ENCODE assay signal across 33 cellular contexts in the genomic region with DNA sequence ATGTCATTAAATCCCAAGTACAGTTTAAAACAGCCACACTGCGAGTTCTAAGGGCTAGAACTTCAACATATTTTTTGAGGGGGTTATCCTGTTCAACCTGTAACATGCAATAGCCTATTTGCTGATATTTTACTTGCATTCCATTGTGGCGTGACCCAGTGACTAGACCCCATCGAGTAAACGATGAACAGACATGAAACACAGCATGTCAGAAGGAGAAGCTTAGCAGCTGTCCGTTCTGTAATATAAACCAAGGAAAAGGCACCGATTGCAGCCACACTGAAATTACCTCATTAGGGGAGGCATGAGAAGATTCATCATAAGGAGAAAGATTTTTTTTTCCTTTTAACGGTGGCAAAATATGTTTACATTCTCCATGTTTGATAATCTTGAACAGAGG.
"Had no signal": no experiment of that assay in that cellular context is flagged by ENCODE, and none has a peak within 500 bp of the region (broad histone marks: within the 10 kb centered on the region; RNA-seq: fewer than 3 reads in every experiment).

No MANE protein-coding gene starts in this region.

- H3K27ac ChIP-seq: colonic mucosa, dorsolateral prefrontal cortex, heart right ventricle, left lung, lower lobe of right lung, neutrophil, suprapubic skin, tibial artery, WERI-Rb-1 had no signal

- H3K9me3 Mint-ChIP-seq: activated naive CD4-positive, alpha-beta T cell treated with anti-CD3 and anti-CD28 coated beads, Interleukin-2, amount 10 ng/mL, durations not matched to agents 7 days and 5 days; natural killer cell treated with Interleukin-12 subunit alpha and Interleukin-12 subunit beta and Interleukin-15 and Interleukin-18, amount 100 ng/mL, for 72 hours; T-helper 1 cell treated with Interleukin-12 subunit alpha and Interleukin-12 subunit beta and Interleukin-4 antibody, amounts not matched to agents 30 μg/mL and 1 μg/mL, for 36 hours had no signal

- H3K27ac Mint-ChIP-seq: activated naive CD4-positive, alpha-beta T cell treated with anti-CD3 and anti-CD28 coated beads, Interleukin-2, amount 10 ng/mL, durations not matched to agents 7 days and 5 days; progenitor cell of endocrine pancreas; T-helper 1 cell treated with Interleukin-12 subunit alpha and Interleukin-12 subunit beta and Interleukin-4 antibody, amounts not matched to agents 30 μg/mL and 1 μg/mL, for 36 hours had no signal

- H3K4me3 ChIP-seq: colonic mucosa, heart right ventricle, left lung, lower lobe of right lung, mucosa of descending colon, sigmoid colon, suprapubic skin, tibial artery had no signal

- H3K4me1 ChIP-seq: colonic mucosa, left lung, lower lobe of right lung, suprapubic skin had no signal

- H3K36me3 Mint-ChIP-seq: natural killer cell treated with Interleukin-12 subunit alpha and Interleukin-12 subunit beta and Interleukin-15 and Interleukin-18, amount 100 ng/mL, for 72 hours had no signal

- H3K27me3 ChIP-seq: colonic mucosa, dorsolateral prefrontal cortex, heart right ventricle, left lung, neutrophil, sigmoid colon, suprapubic skin, tibial artery had no signal

- FAIRE-seq: small intestine, TTC549 had no signal

- H3K27me3 Mint-ChIP-seq: activated naive CD4-positive, alpha-beta T cell treated with anti-CD3 and anti-CD28 coated beads, Interleukin-2, amount 10 ng/mL, durations not matched to agents 7 days and 5 days; natural killer cell treated with Interleukin-12 subunit alpha and Interleukin-12 subunit beta and Interleukin-15 and Interleukin-18, amount 100 ng/mL, for 72 hours; progenitor cell of endocrine pancreas had no signal

- ATAC-seq: activated CD4-positive, CD25-positive, alpha-beta regulatory T cell treated with anti-CD3 and anti-CD28 coated beads, Interleukin-2, amount 50 U/mL, for 24 hours; lower lobe of right lung; natural killer cell treated with Interleukin-12 subunit alpha and Interleukin-12 subunit beta and Interleukin-15 and Interleukin-18, amount 100 ng/mL, for 72 hours had no signal

- H3K4me1 Mint-ChIP-seq: activated naive CD4-positive, alpha-beta T cell treated with anti-CD3 and anti-CD28 coated beads, Interleukin-2, amount 10 ng/mL, durations not matched to agents 7 days and 5 days had no signal

- H3K9me3 ChIP-seq: colonic mucosa, heart right ventricle, left lung, lower lobe of right lung, mucosa of descending colon, neutrophil, sigmoid colon, suprapubic skin, tibial artery had no signal

- DNase-seq: activated CD4-positive, alpha-beta T cell treated with anti-CD3 and anti-CD28 coated beads for 48 hours; activated CD4-positive, alpha-beta T cell treated with anti-CD3 and anti-CD28 coated beads, Interleukin-2, amount 50 U/mL, for 48 hours; activated CD8-positive, alpha-beta memory T cell treated with anti-CD3 and anti-CD28 coated beads for 24 hours; activated gamma-delta T cell; activated naive CD4-positive, alpha-beta T cell treated with anti-CD3 and anti-CD28 coated beads, Interleukin-2, amount 10 ng/mL, durations not matched to agents 7 days and 5 days; amygdala; central memory CD4-positive, alpha-beta T cell; dorsolateral prefrontal cortex; effector memory CD4-positive, alpha-beta T cell; erythroblast; foreskin fibroblast; heart right ventricle; kidney glomerular epithelial cell; left lung; lower lobe of right lung; mesendoderm; sigmoid colon; small intestine; stimulated activated CD4-positive, alpha-beta T cell treated with anti-CD3 and anti-CD28 coated beads, Interleukin-1b, Interleukin-23, amount 100 ng/mL, for 48 hours; stimulated activated naive CD4-positive, alpha-beta T cell; SW 1271; T-helper 9 cell; tibial artery; WERI-Rb-1 had no signal

- H3K36me3 ChIP-seq: colonic mucosa, neutrophil had no signal

- H3K4me3 Mint-ChIP-seq: activated naive CD4-positive, alpha-beta T cell treated with anti-CD3 and anti-CD28 coated beads, Interleukin-2, amount 10 ng/mL, durations not matched to agents 7 days and 5 days; natural killer cell treated with Interleukin-12 subunit alpha and Interleukin-12 subunit beta and Interleukin-15 and Interleukin-18, amount 100 ng/mL, for 72 hours; T-helper 1 cell treated with Interleukin-12 subunit alpha and Interleukin-12 subunit beta and Interleukin-4 antibody, amounts not matched to agents 30 μg/mL and 1 μg/mL, for 36 hours had no signal
